ENCODE assay signal across 11 cellular contexts in the genomic region with DNA sequence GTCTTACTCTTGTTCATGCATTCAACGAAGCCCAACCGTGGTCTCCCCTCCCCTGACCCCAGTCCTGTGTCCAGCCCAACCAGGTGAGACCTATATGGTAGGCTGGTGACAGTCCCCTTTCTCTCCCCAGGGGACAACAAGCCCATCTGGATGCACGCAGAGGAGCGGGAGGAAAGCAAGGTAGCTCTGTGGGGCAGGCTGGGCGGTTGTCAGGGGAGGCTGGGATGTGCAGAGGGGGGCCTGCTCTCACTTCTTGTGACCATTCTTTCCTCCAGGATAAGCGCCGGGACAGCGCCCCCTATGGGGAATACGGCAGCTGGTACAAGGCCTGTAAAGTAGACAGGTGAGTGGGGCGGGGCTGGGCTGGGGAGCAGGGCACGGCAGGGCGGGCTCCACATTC.
DNase-seq lines count a peak whose midpoint lies in the region; ATAC-seq and TF ChIP-seq lines count a peak whose summit lies in the region.
"Had no signal": no experiment of that assay in that cellular context is flagged by ENCODE, and none has a peak within 500 bp of the region (broad histone marks: within the 10 kb centered on the region; RNA-seq: fewer than 3 reads in every experiment).

No MANE protein-coding gene starts in this region.

- ATAC-seq in HG02571 (IDR thresholded peaks at IDR 0.05; ENCODE audit: unreplicated experiment): no peak

- no peak overlapping the region for H3K4me3 ChIP-seq in choroid plexus epithelial cell (ENCODE audit: low read depth, low read length)
- H3K4me3 ChIP-seq: BLaER1 treated with 17β-estradiol and CSF1 and Interleukin-3, amounts not matched to agents 10 nM and 100 nM; prostate gland had no signal

- peak; percentile 42 for DNase-seq in NCI-H748 (lab: John Stamatoyannopoulos, UW; ENCODE audit: unreplicated experiment)
- DNase-seq in NCI-H748 treated with DMSO at 0.1 percent for 48 hours (lab: John Stamatoyannopoulos, UW): no peak
- DNase-seq in OCI-M1 (lab: John Stamatoyannopoulos, UW): peak; percentile 13
- DNase-seq in choroid plexus epithelial cell (ENCODE audit: low read depth): no peak
- peak; percentile 45 for DNase-seq in stimulated activated CD4-positive, alpha-beta T cell treated with anti-CD3 and anti-CD28 coated beads, Interleukin-4, amount 100 ng/mL, for 24 hours
- DNase-seq in activated CD4-positive, CD25-positive, alpha-beta regulatory T cell treated with anti-CD3 and anti-CD28 coated beads, Interleukin-2, amount 50 U/mL, for 72 hours: no peak
- no peak for DNase-seq in dedifferentiated amniotic fluid mesenchymal stem cell (ENCODE audit: extremely low spot score)
- DNase-seq: NCI-H1694 treated with DMSO at 0.1 percent for 48 hours had no signal

- peak; percentile 41 for TF ChIP-seq CTCF in choroid plexus epithelial cell (conservative IDR thresholded peaks at IDR 0.05; ENCODE audit: low read depth, low read length)

Comparison
In these comparisons a context has a peak if more than half of its experiments do, and no peak if none do; other contexts are left out.
1. DNase-seq: peak in NCI-H748 (single experiment), OCI-M1 (single experiment) and stimulated activated CD4-positive, alpha-beta T cell treated with anti-CD3 and anti-CD28 coated beads, Interleukin-4, amount 100 ng/mL, for 24 hours (single experiment); none in NCI-H748 treated with DMSO at 0.1 percent for 48 hours (single experiment), choroid plexus epithelial cell (single experiment), activated CD4-positive, CD25-positive, alpha-beta regulatory T cell treated with anti-CD3 and anti-CD28 coated beads, Interleukin-2, amount 50 U/mL, for 72 hours (single experiment) and dedifferentiated amniotic fluid mesenchymal stem cell (single experiment).